1 cellular context compared by ENCODE assay signal in genomic region chr15:40906947-40907802, GRCh38.
TF ChIP-seq lines count a peak whose summit lies in the region.

No MANE protein-coding gene starts in this region.

TF ChIP-seq in HepG2, 621 proteins besides CTCF, POLR2A, EP300 and RAD21 (continued from another document):
- TF ChIP-seq THAP9 (CRISPR knock-in tag; IDR thresholded peaks at IDR 0.05; ENCODE audit: borderline replicate concordance) (no peak), PITX1 (CRISPR knock-in tag; IDR thresholded peaks at IDR 0.05) (peak; percentile 3; the same call in 1 of the 2 replicates), DDIT3 (CRISPR knock-in tag; IDR thresholded peaks at IDR 0.05) (no peak), DRAP1 (CRISPR knock-in tag; IDR thresholded peaks at IDR 0.05) (no peak), XBP1 (CRISPR knock-in tag; IDR thresholded peaks at IDR 0.05) (no peak), CREBL2 (CRISPR knock-in tag; IDR thresholded peaks at IDR 0.05; ENCODE audit: borderline replicate concordance) (no peak), ONECUT2 (CRISPR knock-in tag; IDR thresholded peaks at IDR 0.05) (no peak), HNRNPL (IDR thresholded peaks at IDR 0.05; ENCODE audit: low read depth, low read length) (peak; percentile 99), GABPA (IDR thresholded peaks at IDR 0.05; ENCODE audit: low read depth, low read length) (peak; percentile 42; the same call in 1 of the 2 replicates), GABPA (CRISPR knock-in tag; IDR thresholded peaks at IDR 0.05; ENCODE audit: low read depth) (peak; percentile 75), BCL3 (CRISPR knock-in tag; IDR thresholded peaks at IDR 0.05) (no peak), ZNF251 (CRISPR knock-in tag; IDR thresholded peaks at IDR 0.05) (no peak), GATAD2A (CRISPR knock-in tag; IDR thresholded peaks at IDR 0.05) (0 out of 2 replicates have a peak, but pooled peaks have one; percentile 13), ZGPAT (CRISPR knock-in tag; IDR thresholded peaks at IDR 0.05) (0 out of 2 replicates have a peak, but pooled peaks have one; percentile 1), ZNF12 (CRISPR knock-in tag; IDR thresholded peaks at IDR 0.05) (no peak), SKI (IDR thresholded peaks at IDR 0.05; ENCODE audit: partially characterized antibody) (no peak), IRF1 (CRISPR knock-in tag; IDR thresholded peaks at IDR 0.05; ENCODE audit: low read depth) (no peak), FOXA3 (CRISPR knock-in tag; IDR thresholded peaks at IDR 0.05) (no peak), RXRA (CRISPR knock-in tag; IDR thresholded peaks at IDR 0.05) (no peak), SRSF4 (IDR thresholded peaks at IDR 0.05; ENCODE audit: low read depth, low read length, poor library complexity, severe bottlenecking) (no peak), BCLAF1 (IDR thresholded peaks at IDR 0.05) (no peak), ZNF720 (CRISPR knock-in tag; IDR thresholded peaks at IDR 0.05) (no peak), ZNF687 (CRISPR knock-in tag; IDR thresholded peaks at IDR 0.05) (peak; percentile 59), FIP1L1 (IDR thresholded peaks at IDR 0.05; ENCODE audit: borderline replicate concordance, insufficient read depth, low read depth, low read length) (no peak), ZNF17 (CRISPR knock-in tag; IDR thresholded peaks at IDR 0.05) (no peak), DBP (CRISPR knock-in tag; IDR thresholded peaks at IDR 0.05; ENCODE audit: not compliant biosample characterization) (no peak), ZNF24 (IDR thresholded peaks at IDR 0.05) (no peak), ZSCAN12 (CRISPR knock-in tag; IDR thresholded peaks at IDR 0.05) (no peak), ZKSCAN1 (IDR thresholded peaks at IDR 0.05; ENCODE audit: low read length) (no peak), NR2F1 (CRISPR knock-in tag; IDR thresholded peaks at IDR 0.05) (no peak), ZNF350 (CRISPR knock-in tag; IDR thresholded peaks at IDR 0.05; ENCODE audit: borderline replicate concordance, low read depth) (no peak), ZNF709 (CRISPR knock-in tag; IDR thresholded peaks at IDR 0.05) (no peak), HIC2 (CRISPR knock-in tag; IDR thresholded peaks at IDR 0.05; ENCODE audit: low read depth) (peak; percentile 99), TAF1 (CRISPR knock-in tag; IDR thresholded peaks at IDR 0.05) (peak; percentile 17; the same call in 1 of the 2 replicates)
TF ChIP-seq in HepG2: peak in this region for 30.
